In genomic region chr20:62239278-62239879, GRCh38 we compare ENCODE assay signal across 8 cellular contexts. TPM values are rescaled to one million over a fixed set of nuclear protein-coding genes. Genes with fewer than 3 reads are reported as not detected.
DNase-seq lines count a peak whose midpoint lies in the region; ATAC-seq, FAIRE-seq and TF ChIP-seq lines count a peak whose summit lies in the region.

No MANE protein-coding gene starts in this region.

- POLR2A ChIA-PET in A673 (lab: Charles Lee; ENCODE audit: low non-redundant PET): no interaction called here

- DNase-seq in A673 (ENCODE audit: low spot score) (no peak), bronchial epithelial cell (ENCODE audit: low read depth) (no peak), GM19240 (ENCODE audit: insufficient read length, low spot score) (no peak), Kasumi-1 (lab: John Stamatoyannopoulos, UW) (no peak), amygdala (lab: John Stamatoyannopoulos, UW) (no peak)

- no peak for TF ChIP-seq CTCF in A673 (conservative IDR thresholded peaks at IDR 0.05; ENCODE audit: low read depth, low read length)
- no peak for TF ChIP-seq CTCF in bronchial epithelial cell (IDR thresholded peaks at IDR 0.05; ENCODE audit: insufficient read depth, low read length, severe bottlenecking)

- no peaks in the 10 kb centered on the region for H3K9me3 ChIP-seq in A673 (ENCODE audit: low read depth, low read length, poor library complexity, severe bottlenecking)
- no peaks in the 10 kb centered on the region for H3K9me3 ChIP-seq in HUES6 (ENCODE audit: control insufficient read depth, insufficient read depth, low read depth, low read length)
- H3K9me3 ChIP-seq in mucosa of rectum (ENCODE audit: control insufficient read depth in 2 of 2, low read length in 2 of 2): no peaks in the 10 kb centered on the region

- CTCF ChIA-PET in A673 (lab: Charles Lee): no interaction called here

- H3K36me3 ChIP-seq in A673 (ENCODE audit: insufficient read depth, low read length, poor library complexity, severe bottlenecking) (no peaks in the 10 kb centered on the region), HUES6 (ENCODE audit: control insufficient read depth, insufficient read depth, low read length) (peaks cover 17% of the 10 kb centered on the region; the same call in 1 of the 2 replicates), bronchial epithelial cell (ENCODE audit: control insufficient read depth, insufficient read depth, low read length) (peaks cover 9% of the 10 kb centered on the region), mucosa of rectum (ENCODE audit: control insufficient read depth in 2 of 2, insufficient read depth in 2 of 2, low read length in 2 of 2) (peaks cover 9 to 10% of the 10 kb centered on the region in 2 donors)

- H3K9ac ChIP-seq in HUES6 (ENCODE audit: low read length) (peak overlapping the region; percentile 75), mucosa of rectum (ENCODE audit: low read depth in 1 of 2, low read length in 2 of 2) (peak overlapping the region; percentile 86 to 91)

- no peak for ATAC-seq in HG02938 (IDR thresholded peaks at IDR 0.05; ENCODE audit: unreplicated experiment)

- intact Hi-C loops in A673 (cut with micrococcal nuclease; ENCODE audit: unreplicated experiment): no loop called here

- BruUV-seq in A673 (replicated peaks; lab: Mats Ljungman, UMichigan): no TSS peak

- H3K4me3 ChIP-seq in A673 (ENCODE audit: low read depth, low read length, poor library complexity, severe bottlenecking) (peak overlapping the region; percentile 73), HUES6 (ENCODE audit: low read depth, low read length) (peak overlapping the region; percentile 87), bronchial epithelial cell (ENCODE audit: low read depth, low read length) (peak overlapping the region; percentile 68), mucosa of rectum (ENCODE audit: low read length in 2 of 2) (peak overlapping the region; percentile 78 to 87)

- no peaks in the 10 kb centered on the region for H3K4me1 ChIP-seq in A673 (ENCODE audit: insufficient read depth, low read length, poor library complexity, severe bottlenecking)
- H3K4me1 ChIP-seq in HUES6 (ENCODE audit: control insufficient read depth, insufficient read depth, low read length): peaks cover 19% of the 10 kb centered on the region
- H3K4me1 ChIP-seq in mucosa of rectum (ENCODE audit: control insufficient read depth in 2 of 2, insufficient read depth in 2 of 2, low read length in 2 of 2): peaks cover 34 to 38% of the 10 kb centered on the region in 2 donors

- H3K27ac ChIP-seq in A673 (ENCODE audit: low read depth, low read length, poor library complexity, severe bottlenecking) (peak overlapping the region; percentile 63), HUES6 (ENCODE audit: low read depth, low read length) (no peak overlapping the region; the same call in 1 of the 2 replicates), mucosa of rectum (ENCODE audit: low read depth in 2 of 2, low read length in 2 of 2) (peak overlapping the region; percentile 84 to 91)

- FAIRE-seq in bronchial epithelial cell (lab: Jason Lieb, UNC): no peak

- no peaks in the 10 kb centered on the region for H3K27me3 ChIP-seq in A673 (replicated peaks; ENCODE audit: insufficient read depth, low read depth, low read length, poor library complexity)
- H3K27me3 ChIP-seq in HUES6 (ENCODE audit: control insufficient read depth, insufficient read depth, low read length): no peaks in the 10 kb centered on the region
- no peaks in the 10 kb centered on the region for H3K27me3 ChIP-seq in bronchial epithelial cell (ENCODE audit: control insufficient read depth, insufficient read depth, low read length)
- H3K27me3 ChIP-seq in mucosa of rectum (ENCODE audit: control insufficient read depth in 2 of 2, insufficient read depth in 2 of 2, low read length in 2 of 2): no peaks in the 10 kb centered on the region

RNA-seq across cellular contexts. Expression of gene OSBPL2, which starts 1.1 kb away (rescaled TPM):
- total RNA-seq in A673 (2021) (26.3 and 32.1 TPM in 2 replicates), bronchial epithelial cell (49.8 and 70.4 TPM in 2 replicates)

RNA-seq across cellular contexts. Expression of gene HRH3, which starts 19.3 kb away (rescaled TPM):
- 0.22 TPM in 1 of 2 replicates, not detected in the other for total RNA-seq in A673 (2021)
- total RNA-seq in bronchial epithelial cell: not detected in 2 replicates

RNA-seq across cellular contexts. Expression of gene MTG2, which starts 56.6 kb away (rescaled TPM):
- total RNA-seq in A673 (2021): 40.9 and 48.1 TPM in 2 replicates
- 22.5 and 24.0 TPM in 2 replicates for total RNA-seq in bronchial epithelial cell
